In the genomic region with DNA sequence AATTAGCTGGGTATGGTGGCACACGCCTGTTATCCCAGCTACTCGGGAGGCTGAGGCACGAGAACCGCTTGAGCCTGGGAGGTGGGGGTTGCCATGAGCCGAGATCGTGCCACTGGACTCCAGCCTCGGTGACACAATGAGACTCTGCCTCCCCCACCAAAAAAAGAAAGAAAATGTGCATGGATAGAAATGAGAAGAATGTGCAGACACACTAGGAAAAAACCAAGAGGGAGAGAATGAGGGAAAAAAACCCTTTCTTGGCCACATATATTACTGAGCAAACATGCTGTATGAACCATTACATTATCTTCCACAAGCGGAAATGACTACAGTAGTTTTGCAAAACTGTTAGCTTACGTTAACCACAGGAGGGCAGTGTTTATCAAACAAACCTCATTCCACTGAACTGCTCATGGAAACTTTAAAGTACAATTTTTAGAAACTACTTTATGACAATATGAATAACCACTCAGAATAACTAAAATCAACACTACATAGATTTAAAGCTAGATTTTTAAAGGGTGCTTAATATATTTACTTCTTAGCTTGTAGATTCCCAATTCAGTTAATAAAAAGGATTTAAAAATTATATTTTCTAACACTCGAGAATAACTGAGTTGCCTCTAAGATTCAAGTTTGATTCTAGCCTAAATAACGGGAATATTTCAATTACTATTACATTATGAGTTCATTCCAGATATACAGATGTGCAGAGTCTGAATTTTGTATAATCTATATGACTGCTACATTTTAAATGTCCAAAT, we compare ENCODE assay signal across 8 cellular contexts. TPM values are rescaled to one million over a fixed set of nuclear protein-coding genes. Genes with fewer than 3 reads are reported as not detected.
DNase-seq lines count a peak whose midpoint lies in the region; ATAC-seq and TF ChIP-seq lines count a peak whose summit lies in the region.

No MANE protein-coding gene starts in this region.

- in situ Hi-C loops in astrocyte of the spinal cord (cut with HindIII; ENCODE audit: low sequenced_read_pairs) = no loop called here

- H3K27ac ChIP-seq in spleen = peak overlapping the region in 7 of 8 donors; percentile 53 to 76 (median 67)

- H3K4me3 ChIP-seq in astrocyte of the spinal cord (ENCODE audit: low read depth, low read length) (no peak overlapping the region), spleen (peak overlapping the region in 1 of 8 donors; percentile 48)

- DNase-seq in DMS53 treated with DMSO at 0.1 percent for 48 hours (lab: John Stamatoyannopoulos, UW; ENCODE audit: unreplicated experiment) (peak; percentile 37), HS-27A (ENCODE audit: low read depth) (peak; percentile 30), RPMI7951 (ENCODE audit: low read depth) (peak; percentile 80), astrocyte of the spinal cord (ENCODE audit: low read depth, low spot score) (peak; percentile 90), iPS-NIHi11 (ENCODE audit: low spot score) (peak; percentile 28), spleen (no peak), NCI-H128 (lab: John Stamatoyannopoulos, UW; ENCODE audit: unreplicated experiment) (no peak)

- H3K4me1 ChIP-seq in spleen = peaks cover 12 to 53% (median 42%) of the 10 kb centered on the region in 6 donors

- TF ChIP-seq CTCF in astrocyte of the spinal cord (IDR thresholded peaks at IDR 0.05; ENCODE audit: low read depth, low read length) (peak; percentile 47), spleen (IDR thresholded peaks at IDR 0.05 in 8 of 11, conservative IDR thresholded peaks at IDR 0.05 in 3 of 11) (peak; percentile 72 to 92 (median 86))

- intact Hi-C loops in spleen (cut with DNase I; ENCODE audit: low total_unique reads) = no loop called here

- H3K9me3 ChIP-seq in spleen = no peaks in the 10 kb centered on the region

- WGBS in spleen, 5 donors = 28 to 45% (median 34%) methylated on average over 11 of the region's 11 CpGs

- H3K36me3 ChIP-seq in spleen = peaks cover 0 to 23% (median 0%) of the 10 kb centered on the region in 6 donors

- peak; percentile 81 for ATAC-seq in GM19351 (IDR thresholded peaks at IDR 0.05; ENCODE audit: unreplicated experiment)

- TF ChIP-seq POLR2A in spleen (IDR thresholded peaks at IDR 0.05) = no peak

- no peaks in the 10 kb centered on the region for H3K27me3 ChIP-seq in spleen (replicated peaks in 1 of 7)

RNA-seq across cellular contexts. Expression of gene ASXL2, which starts 26.4 kb away (rescaled TPM):
- total RNA-seq in RPMI7951 (2014; rRNA removed; shearing (Covaris generic)) = 8.2 and 11.3 TPM in 2 replicates
- total RNA-seq in spleen = 10 to 100 TPM; 33.8 to 51.3 (median 43.2) TPM
- 1 to 10 TPM; 2.0 to 3.0 (median 2.1) TPM for polyA plus RNA-seq in spleen

Comparison
In these comparisons a context has a peak if more than half of its experiments do, and no peak if none do; other contexts are left out.
1. DNase-seq: peak in DMS53 treated with DMSO at 0.1 percent for 48 hours (single experiment), HS-27A (single experiment), RPMI7951 (single experiment), astrocyte of the spinal cord (single experiment) and iPS-NIHi11 (single experiment); none in spleen (single experiment) and NCI-H128 (single experiment).